In genomic region chr6:88445188-88445958, GRCh38 we compare ENCODE assay signal across 21 cellular contexts.
DNase-seq lines count a peak whose midpoint lies in the region; ATAC-seq, FAIRE-seq and TF ChIP-seq lines count a peak whose summit lies in the region.
"Had no signal": no experiment of that assay in that cellular context is flagged by ENCODE, and none has a peak within 500 bp of the region (broad histone marks: within the 10 kb centered on the region; RNA-seq: fewer than 3 reads in every experiment).

No MANE protein-coding gene starts in this region.

- H4K91ac ChIP-seq in H1 (replicated peaks; ENCODE audit: insufficient read length, low read length): no peak overlapping the region

- H3K27me3 ChIP-seq in H1 (replicated peaks in 1 of 4; ENCODE audit: control insufficient read depth in 3 of 4, extremely low read depth in 1 of 4, insufficient read depth in 3 of 4, low read length in 3 of 4): no peaks in the 10 kb centered on the region
- no peaks in the 10 kb centered on the region for H3K27me3 ChIP-seq in gastrocnemius medialis

- H2BK15ac ChIP-seq in H1 (ENCODE audit: low read length): no peak overlapping the region

- no peaks in the 10 kb centered on the region for H4K20me1 ChIP-seq in OCI-LY7 (ENCODE audit: insufficient read depth, low read length)
- H4K20me1 ChIP-seq in H1 (replicated peaks in 1 of 2; ENCODE audit: control insufficient read depth in 1 of 2, insufficient read depth in 2 of 2, low read length in 2 of 2): no peaks in the 10 kb centered on the region

- H3K36me3 ChIP-seq in OCI-LY7 (ENCODE audit: insufficient read depth, low read length) (no peaks in the 10 kb centered on the region; the same call in 1 of the 2 replicates), H1 (ENCODE audit: control insufficient read depth in 2 of 4, insufficient read depth in 4 of 4, low read length in 3 of 4) (no peaks in the 10 kb centered on the region), gastrocnemius medialis (no peaks in the 10 kb centered on the region)

- TF ChIP-seq RAD21 in H1 (IDR thresholded peaks at IDR 0.05 in 1 of 2, conservative IDR thresholded peaks at IDR 0.05 in 1 of 2; ENCODE audit: low read depth in 2 of 2, low read length in 2 of 2): no peak

- CTCF ChIA-PET in OCI-LY7 (lab: Charles Lee; ENCODE audit: unreplicated experiment) (interaction anchor here (0.5 kb wide), 1 partner anchor 634 kb away, joined by 3 read pairs; no protein-coding TSS in a partner anchor), H1 (lab: Charles Lee; ENCODE audit: partially characterized antibody) (interaction anchor here (0.8 to 1.2 kb wide), 2 partner anchors 15 to 48 kb away, joined by 3 read pairs; no protein-coding TSS in a partner anchor)

- no peaks in the 10 kb centered on the region for H3K23me2 ChIP-seq in H1 (ENCODE audit: low read depth, low read length)

- H3K9ac ChIP-seq in H1 (replicated peaks in 1 of 4; ENCODE audit: extremely low read depth in 1 of 4, low read depth in 3 of 4, low read length in 3 of 4): no peak overlapping the region

- no peak for ATAC-seq in gastrocnemius medialis
- ATAC-seq: SK-N-SH treated with all-trans-retinoic acid at 6 μM for 48 hours, T-cell had no signal

- no peak overlapping the region for H3K18ac ChIP-seq in H1 (ENCODE audit: extremely low read depth, low read length)

- DNase-seq in DMS 273 (lab: John Stamatoyannopoulos, UW; ENCODE audit: unreplicated experiment) (peak; percentile 72), G401 (ENCODE audit: low spot score) (peak; percentile 78), OCI-LY7 (ENCODE audit: low spot score) (no peak), H1 (ENCODE audit: low read depth in 1 of 2, low spot score in 2 of 2) (no peak), inferior parietal cortex (ENCODE audit: extremely low spot score) (no peak), gastrocnemius medialis (no peak), NCI-H345 (lab: John Stamatoyannopoulos, UW) (no peak)
- DNase-seq: Caco-2; CD4-positive, alpha-beta memory T cell; DMS153; Karpas-422; NCI-H1417 treated with DMSO at 0.1 percent for 48 hours; NCI-H187; NCI-H526 treated with DMSO at 0.1 percent for 48 hours; PC-9; RPMI8226; SIG-M5; T-cell had no signal

- H2AK5ac ChIP-seq in H1 (ENCODE audit: low read depth, low read length): no peak overlapping the region

- no peak overlapping the region for H3K27ac ChIP-seq in OCI-LY7 (ENCODE audit: low read depth, low read length, poor library complexity, severe bottlenecking)
- no peak overlapping the region for H3K27ac ChIP-seq in H1 (ENCODE audit: low read depth, low read length)
- peak overlapping the region in 1 of 4 donors; percentile 22 for H3K27ac ChIP-seq in gastrocnemius medialis
- H3K27ac ChIP-seq: PC-9 had no signal

- no TSS peak for BruUV-seq in OCI-LY7 (replicated peaks; lab: Mats Ljungman, UMichigan)

- 86% methylated on average over 2 of the region's 2 CpGs; no CpG with 5 or more reads in 1 of the 2 experiments for WGBS in H1 (ENCODE audit: extremely low coverage in 1 of 2, insufficient coverage in 1 of 2, insufficient read length in 1 of 2, insufficient replicate concordance in 2 of 2, low coverage in 1 of 2, low lambda C conversion rate in 2 of 2, missing lambda C conversion rate in 1 of 2), 2 experiments

- intact Hi-C loops in OCI-LY7 (cut with micrococcal nuclease; ENCODE audit: unreplicated experiment): no loop called here
- intact Hi-C loops in gastrocnemius medialis (cut with DNase I; ENCODE audit: low total_unique reads): no loop called here

- no peak overlapping the region for H3K14ac ChIP-seq in H1 (ENCODE audit: insufficient read length)

- H2BK20ac ChIP-seq in H1 (ENCODE audit: low read length): no peak overlapping the region

- peaks cover 14% of the 10 kb centered on the region for H3K4me1 ChIP-seq in OCI-LY7 (ENCODE audit: insufficient read depth, low read length, poor library complexity, severe bottlenecking)
- H3K4me1 ChIP-seq in H1 (replicated peaks in 1 of 4; ENCODE audit: control insufficient read depth in 3 of 4, insufficient read depth in 4 of 4, low read length in 3 of 4): no peaks in the 10 kb centered on the region
- H3K4me1 ChIP-seq in gastrocnemius medialis: no peaks in the 10 kb centered on the region
- H3K4me1 ChIP-seq: Caco-2 had no signal

- H3K79me1 ChIP-seq in H1 (ENCODE audit: low read depth, low read length): no peaks in the 10 kb centered on the region

- no peak overlapping the region for H4K5ac ChIP-seq in H1 (ENCODE audit: insufficient read length, low read depth, low read length)

- 0 out of 2 replicates have a peak overlapping the region, but pooled peaks have one; percentile 6 for H2AFZ ChIP-seq in OCI-LY7 (ENCODE audit: low read length)
- no peak overlapping the region for H2AFZ ChIP-seq in H1 (ENCODE audit: low read length)
- H2AFZ ChIP-seq: PC-9 had no signal

- peak; percentile 63 for FAIRE-seq in H1 (lab: Jason Lieb, UNC)
- FAIRE-seq: G401.6, GM12892 had no signal

- no peak overlapping the region for H2BK12ac ChIP-seq in H1 (ENCODE audit: low read depth, low read length)

- TF ChIP-seq POLR2A in H1 (IDR thresholded peaks at IDR 0.05; ENCODE audit: control extremely low read depth in 1 of 2, low read depth in 2 of 2, low read length in 2 of 2) (no peak), gastrocnemius medialis (IDR thresholded peaks at IDR 0.05) (no peak)

- no peak overlapping the region for H3K23ac ChIP-seq in H1 (ENCODE audit: insufficient read length)

- peaks cover 9% of the 10 kb centered on the region; the same call in 1 of the 2 replicates for H3K9me3 ChIP-seq in OCI-LY7 (ENCODE audit: low read length)
- H3K9me3 ChIP-seq in H1 (ENCODE audit: insufficient read depth in 2 of 2, low read depth in 1 of 2, low read length in 1 of 2): peaks cover 0 to 4% of the 10 kb centered on the region in 2 experiments; a peak in 1 of 4 replicates
- H3K9me3 ChIP-seq in gastrocnemius medialis: no peaks in the 10 kb centered on the region
- H3K9me3 ChIP-seq: Caco-2 had no signal

- no peaks in the 10 kb centered on the region for H3K9me2 ChIP-seq in OCI-LY7 (ENCODE audit: insufficient read depth, low read length)

- H3K79me2 ChIP-seq in OCI-LY7 (ENCODE audit: insufficient read depth, low read depth, low read length) (no peaks in the 10 kb centered on the region), H1 (ENCODE audit: control insufficient read depth in 1 of 2, insufficient read depth in 2 of 2, low read length in 2 of 2) (no peaks in the 10 kb centered on the region)

- POLR2A ChIA-PET in OCI-LY7 (lab: Charles Lee): interaction anchor here (0.5 to 1.4 kb wide), 4 partner anchors 11 to 691 kb away, joined by 3 to 7 read pairs (median 4); no protein-coding TSS in a partner anchor
- POLR2A ChIA-PET in H1 (lab: Charles Lee; ENCODE audit: partially characterized antibody): no interaction called here

- TF ChIP-seq CTCF in OCI-LY7 (conservative IDR thresholded peaks at IDR 0.05; ENCODE audit: low read length) (no peak), H1 (IDR thresholded peaks at IDR 0.05; ENCODE audit: control extremely low read depth in 1 of 3, insufficient read depth in 1 of 3, low read depth in 1 of 3, low read length in 3 of 3) (no peak), gastrocnemius medialis (IDR thresholded peaks at IDR 0.05 in 4 of 5, conservative IDR thresholded peaks at IDR 0.05 in 1 of 5) (no peak)

- TF ChIP-seq EP300 in H1 (IDR thresholded peaks at IDR 0.05; ENCODE audit: borderline replicate concordance in 1 of 2, low read depth in 2 of 2, low read length in 2 of 2): no peak

- no peak overlapping the region for H2BK5ac ChIP-seq in H1 (ENCODE audit: low read depth, low read length)

- in situ Hi-C loops in G401 (cut with HindIII; ENCODE audit: low sequenced_read_pairs): no loop called here
- in situ Hi-C loops in gastrocnemius medialis (cut with MboI; ENCODE audit: low sequenced_read_pairs in 4 of 4): no loop called here

- no peak overlapping the region for H4K8ac ChIP-seq in H1 (ENCODE audit: extremely low read depth, insufficient read depth, low read length)

- no peak overlapping the region for H3K4me3 ChIP-seq in OCI-LY7 (ENCODE audit: low read depth, low read length, poor library complexity, severe bottlenecking)
- H3K4me3 ChIP-seq in H1 (ENCODE audit: extremely low read depth in 1 of 4, insufficient read depth in 2 of 4, low read depth in 3 of 4, low read length in 4 of 4): no peak overlapping the region
- no peak overlapping the region for H3K4me3 ChIP-seq in gastrocnemius medialis
- H3K4me3 ChIP-seq: PC-9 had no signal

- no peak overlapping the region for H3K56ac ChIP-seq in H1 (replicated peaks; ENCODE audit: insufficient read length, low read depth, low read length)

- H3K4ac ChIP-seq in H1 (replicated peaks; ENCODE audit: insufficient read length, low read depth, low read length): no peak overlapping the region

- no peak overlapping the region for H3K4me2 ChIP-seq in OCI-LY7 (ENCODE audit: low read length)
- no peak overlapping the region for H3K4me2 ChIP-seq in H1 (ENCODE audit: insufficient read depth in 1 of 2, low read depth in 2 of 2, low read length in 2 of 2)
- H3K4me2 ChIP-seq: PC-9 had no signal

- no peak overlapping the region for H2BK120ac ChIP-seq in H1 (replicated peaks; ENCODE audit: low read depth, low read length)

TF ChIP-seq in H1, 55 proteins besides CTCF, POLR2A, EP300 and RAD21:
- TF ChIP-seq JUN (IDR thresholded peaks at IDR 0.05; ENCODE audit: low read depth, low read length) (no peak), ATF2 (IDR thresholded peaks at IDR 0.05; ENCODE audit: low read length) (no peak), SIRT6 (IDR thresholded peaks at IDR 0.05; ENCODE audit: low read length) (no peak), BRCA1 (IDR thresholded peaks at IDR 0.05; ENCODE audit: low read depth, low read length) (no peak), SP1 (IDR thresholded peaks at IDR 0.05; ENCODE audit: low read depth, low read length) (no peak), SP2 (IDR thresholded peaks at IDR 0.05; ENCODE audit: low read length) (no peak), CBX5 (IDR thresholded peaks at IDR 0.05; ENCODE audit: low read depth, low read length) (no peak)
TF ChIP-seq in H1: peak in this region for 0.

Comparison
In these comparisons a context has a peak if more than half of its experiments do, and no peak if none do; other contexts are left out.
1. DNase-seq: peak in DMS 273 (single experiment) and G401 (single experiment); none in OCI-LY7 (single experiment), H1 (0 of 2), inferior parietal cortex (single experiment), gastrocnemius medialis (0 of 2) and NCI-H345 (single experiment).